ENCODE assay signal across 8 cellular contexts in the genomic region with DNA sequence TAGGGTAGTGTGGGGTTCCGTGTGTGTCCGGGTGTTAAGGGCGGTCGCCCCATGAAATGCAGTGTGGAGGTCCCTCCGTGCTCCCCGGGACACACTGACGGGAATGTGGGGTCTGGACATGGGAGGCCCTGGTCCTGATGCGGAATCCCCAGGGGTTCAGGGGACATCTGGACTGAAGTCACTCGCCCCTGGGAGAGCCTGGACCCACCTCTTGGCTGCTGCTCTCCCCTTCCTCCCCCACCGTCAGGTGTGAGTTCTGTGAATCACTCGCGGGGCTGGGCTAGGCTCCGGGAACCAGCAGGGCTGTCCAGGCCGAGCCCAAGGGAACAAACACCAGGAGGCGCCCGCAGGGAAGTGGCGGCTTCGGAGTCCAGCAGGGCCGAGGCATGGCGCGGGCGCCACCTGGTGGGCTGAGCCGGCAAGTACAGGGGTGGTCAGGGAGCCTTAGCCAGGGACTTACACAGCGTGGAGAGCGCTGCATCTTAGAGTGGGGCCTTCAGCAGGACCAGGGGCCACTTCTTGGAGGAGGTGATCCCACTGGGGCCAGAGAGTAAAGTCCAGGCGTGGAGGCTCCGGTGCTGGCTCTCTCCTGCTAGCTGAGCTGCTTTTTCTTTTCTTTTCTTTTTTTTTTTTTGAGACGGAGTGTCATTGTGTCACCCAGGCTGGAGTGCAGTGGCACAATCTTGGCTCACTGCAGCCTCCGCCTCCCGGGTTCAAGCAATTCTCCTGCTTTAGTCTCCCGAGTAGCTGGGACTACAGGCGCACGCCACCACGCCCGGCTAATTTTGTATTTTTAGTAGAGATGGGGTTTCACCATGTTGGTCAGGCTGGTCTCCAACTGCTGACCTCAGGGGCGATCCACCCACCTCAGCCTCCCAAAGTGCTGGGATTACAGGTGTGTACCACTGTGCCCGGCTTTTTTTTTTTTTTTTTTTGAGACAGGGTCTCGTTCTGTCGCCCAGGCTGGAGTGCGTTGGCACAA. TPM values are rescaled to one million over a fixed set of nuclear protein-coding genes. Genes with fewer than 3 reads are reported as not detected.
DNase-seq lines count a peak whose midpoint lies in the region; ATAC-seq and TF ChIP-seq lines count a peak whose summit lies in the region.

No MANE protein-coding gene starts in this region.

- peaks cover 3% of the 10 kb centered on the region; the same call in 1 of the 2 replicates for H3K4me1 ChIP-seq in MM.1S (ENCODE audit: low read length)
- no peaks in the 10 kb centered on the region for H3K4me1 ChIP-seq in RWPE2 (ENCODE audit: insufficient read depth, poor library complexity, severe bottlenecking)
- H3K4me1 ChIP-seq in foreskin keratinocyte: no peaks in the 10 kb centered on the region
- peaks cover 17% of the 10 kb centered on the region for H3K4me1 ChIP-seq in suprapubic skin

- H3K79me2 ChIP-seq in MM.1S (ENCODE audit: low read length): no peaks in the 10 kb centered on the region

- peak overlapping the region; percentile 26; the same call in 1 of the 2 replicates for H3K9ac ChIP-seq in MM.1S (ENCODE audit: low read length)

- no peaks in the 10 kb centered on the region for H3K9me2 ChIP-seq in MM.1S (replicated peaks; ENCODE audit: insufficient read depth, low read length)

- no peak for TF ChIP-seq POLR2A in suprapubic skin (IDR thresholded peaks at IDR 0.05)

- 32% methylated on average over 37 of the region's 40 CpGs for WGBS in suprapubic skin

- peak; percentile 98 for TF ChIP-seq CTCF in MM.1S (IDR thresholded peaks at IDR 0.05; ENCODE audit: low read length)
- peak; percentile 98 for TF ChIP-seq CTCF in RWPE2 (IDR thresholded peaks at IDR 0.05; ENCODE audit: poor library complexity, severe bottlenecking)
- TF ChIP-seq CTCF in foreskin keratinocyte (conservative IDR thresholded peaks at IDR 0.05): peak; percentile 100
- TF ChIP-seq CTCF in suprapubic skin (IDR thresholded peaks at IDR 0.05): peak; percentile 92 to 100

- H3K36me3 ChIP-seq in MM.1S (replicated peaks; ENCODE audit: insufficient read depth, low read length): no peaks in the 10 kb centered on the region
- H3K36me3 ChIP-seq in RWPE2 (ENCODE audit: low read depth): peaks cover 3% of the 10 kb centered on the region; the same call in 1 of the 2 replicates
- peaks cover 11% of the 10 kb centered on the region for H3K36me3 ChIP-seq in suprapubic skin

- peak overlapping the region; percentile 55 for H3K4me3 ChIP-seq in MM.1S (ENCODE audit: low read length)
- H3K4me3 ChIP-seq in RWPE2 (ENCODE audit: severe bottlenecking): no peak overlapping the region
- H3K4me3 ChIP-seq in suprapubic skin: no peak overlapping the region

- H4K20me1 ChIP-seq in MM.1S (ENCODE audit: insufficient read depth, low read length): no peaks in the 10 kb centered on the region

- H3K9me3 ChIP-seq in MM.1S (replicated peaks; ENCODE audit: insufficient read depth, low read length) (no peaks in the 10 kb centered on the region), RWPE2 (ENCODE audit: severe bottlenecking) (no peaks in the 10 kb centered on the region), suprapubic skin (no peaks in the 10 kb centered on the region)

- H3K27me3 ChIP-seq in MM.1S (replicated peaks; ENCODE audit: insufficient read depth, low read length) (no peaks in the 10 kb centered on the region), RWPE2 (ENCODE audit: insufficient read depth, poor library complexity, severe bottlenecking) (no peaks in the 10 kb centered on the region), foreskin keratinocyte (no peaks in the 10 kb centered on the region), suprapubic skin (no peaks in the 10 kb centered on the region)

- DNase-seq in DMS79 treated with DMSO at 0.1 percent for 48 hours (lab: John Stamatoyannopoulos, UW): peak; percentile 55
- peak; percentile 89 for DNase-seq in H4 (ENCODE audit: low spot score)
- DNase-seq in MM.1S: peak; percentile 83
- peak; percentile 85 for DNase-seq in RWPE2 (ENCODE audit: low spot score)
- peak; percentile 72 for DNase-seq in activated effector memory CD4-positive, alpha-beta T cell treated with Interleukin-2 at 50 U/mL for 16 hours
- DNase-seq in foreskin keratinocyte: peak; percentile 54 to 76
- peak; percentile 83 for DNase-seq in occipital lobe (lab: John Stamatoyannopoulos, UW)
- DNase-seq in suprapubic skin (ENCODE audit: low spot score in 2 of 2): peak; percentile 93 to 94

- peak; percentile 85 for ATAC-seq in RWPE2 (ENCODE audit: low read depth)
- peak; percentile 97 for ATAC-seq in foreskin keratinocyte

- H3K27ac ChIP-seq in MM.1S (ENCODE audit: low read length) (no peak overlapping the region), RWPE2 (ENCODE audit: poor library complexity, severe bottlenecking) (no peak overlapping the region), foreskin keratinocyte (no peak overlapping the region), suprapubic skin (no peak overlapping the region)

- H3F3A ChIP-seq in MM.1S (ENCODE audit: insufficient read depth, low read length): no peaks in the 10 kb centered on the region

- peak overlapping the region; percentile 88 for H3K4me2 ChIP-seq in MM.1S (ENCODE audit: low read depth, low read length)

- no peak for TF ChIP-seq EP300 in suprapubic skin (IDR thresholded peaks at IDR 0.05)

- peak overlapping the region; percentile 77 for H2AFZ ChIP-seq in MM.1S (ENCODE audit: low read length)

RNA-seq across cellular contexts. Expression of gene WTIP, which starts 20.1 kb away (rescaled TPM):
- 9.9 and 11.4 TPM in 2 replicates for total RNA-seq in H4 (2014; rRNA removed; shearing (Covaris generic))
- total RNA-seq in foreskin keratinocyte (19.3 and 20.8 TPM in 2 replicates), occipital lobe (10.9 TPM), suprapubic skin (10 to 100 TPM in 2 of 4 donors, 1 to 10 TPM in 2; 8.7 to 15.7 (median 12.5) TPM)
- 16.8 and 17.6 TPM in 2 replicates for polyA plus RNA-seq in foreskin keratinocyte
